Comparison of ENCODE assay signal across 8 cellular contexts in the genomic region with DNA sequence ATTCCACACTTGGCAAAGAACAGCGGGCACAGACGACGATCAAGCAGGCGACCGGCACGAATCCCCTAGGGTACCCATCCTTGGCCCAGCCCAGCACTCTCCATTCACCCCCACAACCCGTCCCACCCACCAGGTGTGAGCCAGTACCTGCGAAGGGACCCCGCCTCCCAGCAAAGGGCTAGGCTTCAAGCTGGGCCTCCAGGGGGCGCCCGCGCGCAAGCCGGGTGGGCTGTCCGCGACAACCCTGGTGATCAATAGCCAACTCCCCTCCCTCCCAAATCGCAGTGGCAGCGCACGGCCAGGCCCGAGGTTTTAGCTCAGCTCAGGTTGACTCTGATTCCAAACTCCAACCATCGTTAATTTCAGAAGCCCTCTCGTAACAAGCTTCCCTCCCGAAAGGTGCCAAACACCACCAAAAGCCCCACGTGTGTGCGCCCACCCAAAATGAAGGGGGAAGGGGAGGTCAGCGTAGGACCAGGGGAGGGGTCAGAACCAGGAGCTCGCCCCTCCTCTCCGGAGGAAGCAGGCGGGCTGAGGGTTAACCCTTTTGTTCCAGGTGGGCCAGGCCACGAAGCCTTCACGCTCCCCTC. TPM values are rescaled to one million over a fixed set of nuclear protein-coding genes. Genes with fewer than 3 reads are reported as not detected.
DNase-seq lines count a peak whose midpoint lies in the region; ATAC-seq, FAIRE-seq and TF ChIP-seq lines count a peak whose summit lies in the region.

No MANE protein-coding gene starts in this region.

- no peaks in the 10 kb centered on the region for H3K36me3 Mint-ChIP-seq in activated T-helper 2 cell treated with anti-CD3 and anti-CD28 coated beads, Interferon-gamma antibody, Interleukin-2, Interleukin-4, amounts not matched to agents 10 μg/mL and 5 μg/mL and 100 μg/mL, durations not matched to agents 14 hours and 24 hours and 36 hours (ENCODE audit: low read depth)

- H3K4me3 ChIP-seq in NT2/D1 (ENCODE audit: insufficient read length, low read depth), result peak overlapping the region; percentile 91
- peak overlapping the region; percentile 58 to 64 for H3K4me3 ChIP-seq in foreskin fibroblast (ENCODE audit: low read depth in 1 of 2, low read length in 2 of 2)
- peak overlapping the region; percentile 8 to 53 (median 38) for H3K4me3 ChIP-seq in pancreas
- peak overlapping the region in 3 of 4 donors; percentile 19 to 50 (median 31) for H3K4me3 ChIP-seq in transverse colon

- peaks cover 57% of the 10 kb centered on the region for H3K27me3 Mint-ChIP-seq in activated T-helper 2 cell treated with anti-CD3 and anti-CD28 coated beads, Interferon-gamma antibody, Interleukin-2, Interleukin-4, amounts not matched to agents 10 μg/mL and 5 μg/mL and 100 μg/mL, durations not matched to agents 14 hours and 24 hours and 36 hours (ENCODE audit: low read depth)

- H3K9ac ChIP-seq in NT2/D1 (ENCODE audit: insufficient read length, low read depth), result peak overlapping the region; percentile 99

- ATAC-seq in pancreas (peak; percentile 82 to 95 (median 92)), HG03469 (IDR thresholded peaks at IDR 0.05; ENCODE audit: unreplicated experiment) (no peak)

- H3K9me3 Mint-ChIP-seq in activated T-helper 2 cell treated with anti-CD3 and anti-CD28 coated beads, Interferon-gamma antibody, Interleukin-2, Interleukin-4, amounts not matched to agents 10 μg/mL and 5 μg/mL and 100 μg/mL, durations not matched to agents 14 hours and 24 hours and 36 hours, result no peaks in the 10 kb centered on the region

- no peak overlapping the region for H3K27ac Mint-ChIP-seq in activated T-helper 2 cell treated with anti-CD3 and anti-CD28 coated beads, Interferon-gamma antibody, Interleukin-2, Interleukin-4, amounts not matched to agents 10 μg/mL and 5 μg/mL and 100 μg/mL, durations not matched to agents 14 hours and 24 hours and 36 hours

- H3K4me3 Mint-ChIP-seq in activated T-helper 2 cell treated with anti-CD3 and anti-CD28 coated beads, Interferon-gamma antibody, Interleukin-2, Interleukin-4, amounts not matched to agents 10 μg/mL and 5 μg/mL and 100 μg/mL, durations not matched to agents 14 hours and 24 hours and 36 hours (ENCODE audit: low read depth), result peak overlapping the region; percentile 30

- CTCF ChIA-PET in HEK293T (lab: Yijun Ruan, JAX), result interaction anchor here (0.7 to 2.5 kb wide), 12 partner anchors 9 to 310 kb away, joined by 3 to 16 read pairs (median 4); no protein-coding TSS in a partner anchor

- H3K27me3 ChIP-seq in NT2/D1 (ENCODE audit: insufficient read depth, insufficient read length) (no peaks in the 10 kb centered on the region), pancreas (no peaks in the 10 kb centered on the region), transverse colon (peaks cover 58% of the 10 kb centered on the region)

- no peak for FAIRE-seq in pancreas (lab: Jason Lieb, UNC)

- no peak for TF ChIP-seq POLR2A in transverse colon (IDR thresholded peaks at IDR 0.05)

- peaks cover 12% of the 10 kb centered on the region for H3K36me3 ChIP-seq in NT2/D1 (ENCODE audit: insufficient read depth, insufficient read length, low read length)
- no peaks in the 10 kb centered on the region for H3K36me3 ChIP-seq in pancreas
- no peaks in the 10 kb centered on the region for H3K36me3 ChIP-seq in transverse colon

- DNase-seq in Ammon's horn (ENCODE audit: low spot score) (peak; percentile 36), HEK293T (ENCODE audit: extremely low spot score) (peak; percentile 85), NT2/D1 (ENCODE audit: low read depth, low spot score) (peak; percentile 89), foreskin fibroblast (peak in 1 of 2 donors; percentile 67), pancreas (peak; percentile 66 to 96 (median 83)), transverse colon (peak; percentile 69)
- peak; percentile 46 for DNase-seq in activated T-helper 2 cell treated with anti-CD3 and anti-CD28 coated beads, Interferon-gamma antibody, Interleukin-2, Interleukin-4, amounts not matched to agents 10 μg/mL and 5 μg/mL and 100 μg/mL, durations not matched to agents 14 hours and 24 hours and 36 hours (ENCODE audit: low spot score)

- peaks cover 4% of the 10 kb centered on the region for H3K4me1 ChIP-seq in NT2/D1 (ENCODE audit: insufficient read depth, insufficient read length)
- H3K4me1 ChIP-seq in pancreas, result peaks cover 0 to 14% (median 0%) of the 10 kb centered on the region in 3 donors
- peaks cover 14 to 26% (median 22%) of the 10 kb centered on the region in 4 donors for H3K4me1 ChIP-seq in transverse colon

- intact Hi-C loops in activated T-helper 2 cell treated with anti-CD3 and anti-CD28 coated beads, Interferon-gamma antibody, Interleukin-2, Interleukin-4, amounts not matched to agents 10 μg/mL and 5 μg/mL and 100 μg/mL, durations not matched to agents 14 hours and 24 hours and 36 hours (cut with micrococcal nuclease), result loop anchor here (5.0 kb wide), 1 partner anchor 33 kb away; a partner anchor contains a TSS
- intact Hi-C loops in pancreas (cut with DNase I) (no loop called here), transverse colon (cut with DNase I; ENCODE audit: low total_unique reads) (no loop called here)

- no peak for TF ChIP-seq EP300 in transverse colon (IDR thresholded peaks at IDR 0.05; ENCODE audit: low read depth)

- WGBS in pancreas, 2 donors, result 1 to 2% methylated on average over 31 of the region's 31 CpGs
- WGBS in transverse colon (ENCODE audit: low coverage in 1 of 2), 2 donors, result 3% methylated on average over 26 of the region's 31 CpGs; no CpG with 5 or more reads in 1 of the 2 donors

- TF ChIP-seq CTCF in foreskin fibroblast (IDR thresholded peaks at IDR 0.05; ENCODE audit: low read depth, low read length), result peak; percentile 87
- peak; percentile 63 to 79 (median 72) for TF ChIP-seq CTCF in pancreas (IDR thresholded peaks at IDR 0.05)
- TF ChIP-seq CTCF in transverse colon (IDR thresholded peaks at IDR 0.05), result peak; percentile 66 to 85 (median 78)

- POLR2A ChIA-PET in HEK293T (lab: Yijun Ruan, JAX), result interaction anchor here (1.1 to 1.7 kb wide), 3 partner anchors 99 to 159 kb away, joined by 5 to 6 read pairs (median 6); no protein-coding TSS in a partner anchor

- H3K27ac ChIP-seq in pancreas (peak overlapping the region in 2 of 4 donors; percentile 54 to 75), transverse colon (no peak overlapping the region)

- in situ Hi-C loops in transverse colon (cut with MboI; ENCODE audit: low pct_ligation_motif_present in 1 of 4, low pct_unique_long_range_greater_than_20kb in 1 of 4, low sequenced_read_pairs in 3 of 4), result no loop called here

- H3K9me3 ChIP-seq in NT2/D1 (ENCODE audit: insufficient read depth, low read length) (no peaks in the 10 kb centered on the region), pancreas (no peaks in the 10 kb centered on the region), transverse colon (no peaks in the 10 kb centered on the region)

- H3K4me1 Mint-ChIP-seq in activated T-helper 2 cell treated with anti-CD3 and anti-CD28 coated beads, Interferon-gamma antibody, Interleukin-2, Interleukin-4, amounts not matched to agents 10 μg/mL and 5 μg/mL and 100 μg/mL, durations not matched to agents 14 hours and 24 hours and 36 hours (ENCODE audit: low read depth), result peaks cover 13% of the 10 kb centered on the region

TF ChIP-seq in HEK293T, 16 proteins besides CTCF, POLR2A, EP300 and RAD21:
- peak; percentile 25; the same call in 1 of the 2 replicates for TF ChIP-seq CTBP1 (IDR thresholded peaks at IDR 0.05; ENCODE audit: borderline replicate concordance)
- TF ChIP-seq SUZ12 (IDR thresholded peaks at IDR 0.05), result no peak
- no peak for TF ChIP-seq HDGF (IDR thresholded peaks at IDR 0.05; ENCODE audit: borderline replicate concordance)
- TF ChIP-seq ARNT (IDR thresholded peaks at IDR 0.05), result no peak
- peak; percentile 69 for TF ChIP-seq L3MBTL2 (conservative IDR thresholded peaks at IDR 0.05)
- TF ChIP-seq FOXM1 (IDR thresholded peaks at IDR 0.05; ENCODE audit: borderline replicate concordance), result no peak
- no peak for TF ChIP-seq LEF1 (IDR thresholded peaks at IDR 0.05; ENCODE audit: borderline replicate concordance)
- TF ChIP-seq NFRKB (IDR thresholded peaks at IDR 0.05), result no peak
- TF ChIP-seq, protein P1, sequence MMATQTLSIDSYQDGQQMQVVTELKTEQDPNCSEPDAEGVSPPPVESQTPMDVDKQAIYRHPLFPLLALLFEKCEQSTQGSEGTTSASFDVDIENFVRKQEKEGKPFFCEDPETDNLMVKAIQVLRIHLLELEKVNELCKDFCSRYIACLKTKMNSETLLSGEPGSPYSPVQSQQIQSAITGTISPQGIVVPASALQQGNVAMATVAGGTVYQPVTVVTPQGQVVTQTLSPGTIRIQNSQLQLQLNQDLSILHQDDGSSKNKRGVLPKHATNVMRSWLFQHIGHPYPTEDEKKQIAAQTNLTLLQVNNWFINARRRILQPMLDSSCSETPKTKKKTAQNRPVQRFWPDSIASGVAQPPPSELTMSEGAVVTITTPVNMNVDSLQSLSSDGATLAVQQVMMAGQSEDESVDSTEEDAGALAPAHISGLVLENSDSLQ (IDR thresholded peaks at IDR 0.05), result peak; percentile 57
- no peak for TF ChIP-seq SP1 (IDR thresholded peaks at IDR 0.05)
- no peak for TF ChIP-seq FOXK2 (IDR thresholded peaks at IDR 0.05)
- no peak for TF ChIP-seq FOXA1 (IDR thresholded peaks at IDR 0.05)
- no peak for TF ChIP-seq ZNF384 (IDR thresholded peaks at IDR 0.05)

RNA-seq across cellular contexts. Expression of a gene that starts 2.1 kb away (rescaled TPM):
- total RNA-seq in activated T-helper 2 cell treated with anti-CD3 and anti-CD28 coated beads, Interferon-gamma antibody, Interleukin-2, Interleukin-4, amounts not matched to agents 10 μg/mL and 5 μg/mL and 100 μg/mL, durations not matched to agents 14 hours and 24 hours and 36 hours, result 1.8 and 2.3 TPM in 2 replicates
- total RNA-seq in pancreas (1 to 10 TPM; 1.1 to 2.4 (median 1.7) TPM), transverse colon (under 1 TPM in 1 of 4 donors, not detected in 3; 0.14 TPM)
- polyA plus RNA-seq in pancreas, result 1 to 10 TPM; 2.8 to 3.0 TPM

RNA-seq across cellular contexts. Expression of a gene that starts 32.0 kb away (rescaled TPM):
- 22.1 and 22.7 TPM in 2 replicates for total RNA-seq in activated T-helper 2 cell treated with anti-CD3 and anti-CD28 coated beads, Interferon-gamma antibody, Interleukin-2, Interleukin-4, amounts not matched to agents 10 μg/mL and 5 μg/mL and 100 μg/mL, durations not matched to agents 14 hours and 24 hours and 36 hours
- 10 to 100 TPM; 17.0 to 41.0 (median 21.4) TPM for total RNA-seq in pancreas
- polyA plus RNA-seq in pancreas, result 10 to 100 TPM in 1 of 2 donors, 1 to 10 TPM in 1; 5.8 to 15.5 TPM
- total RNA-seq in transverse colon, result 10 to 100 TPM; 66.3 to 93.0 (median 78.9) TPM

Comparison
In these comparisons a context has a peak if more than half of its experiments do, and no peak if none do; other contexts are left out.
1. H3K4me3 ChIP-seq: peak in every context shown above with its lines; median percentile 91 in NT2/D1; 61 in foreskin fibroblast; 38 in pancreas; 31 in transverse colon.